Comparison of ENCODE assay signal across 21 cellular contexts in the genomic region with DNA sequence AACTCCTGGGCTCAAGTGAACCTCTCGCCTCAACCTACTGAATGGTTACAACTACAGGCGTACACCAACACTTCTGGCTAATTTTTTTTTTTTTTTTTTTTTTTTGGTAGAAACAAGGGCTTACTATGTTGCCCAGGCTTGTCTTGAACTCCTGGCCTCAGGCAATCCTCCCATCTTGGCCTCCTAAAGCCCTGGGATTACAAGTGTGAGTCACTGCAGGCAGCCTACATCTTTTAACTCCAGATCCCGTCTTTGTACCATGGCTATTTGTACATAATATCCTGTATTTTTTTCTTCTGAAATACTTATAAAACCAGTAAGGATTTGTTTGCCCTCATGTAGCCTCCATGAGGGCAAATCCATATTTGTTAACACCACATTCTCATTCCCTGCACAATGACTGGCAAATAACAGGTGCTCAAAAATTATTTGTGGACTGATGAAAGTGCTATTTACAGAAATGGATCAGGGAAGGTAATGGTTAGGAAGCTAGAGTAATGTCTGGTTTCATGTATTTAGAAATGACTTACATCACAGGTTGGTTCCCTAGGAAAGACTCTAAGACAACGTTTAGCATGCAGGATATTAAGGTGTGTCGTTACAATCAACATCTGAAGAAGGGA.
"Had no signal": no experiment of that assay in that cellular context is flagged by ENCODE, and none has a peak within 500 bp of the region (broad histone marks: within the 10 kb centered on the region; RNA-seq: fewer than 3 reads in every experiment).

No MANE protein-coding gene starts in this region.

- DNase-seq: activated CD4-positive, alpha-beta T cell treated with anti-CD3 and anti-CD28 coated beads for 48 hours; activated CD4-positive, alpha-beta T cell treated with anti-CD3 and anti-CD28 coated beads, Interleukin-2, amount 50 U/mL, for 4 hours; activated CD4-positive, CD25-positive, alpha-beta regulatory T cell treated with anti-CD3 and anti-CD28 coated beads, Interleukin-2, amount 50 U/mL, for 72 hours; activated CD8-positive, alpha-beta memory T cell treated with anti-CD3 and anti-CD28 coated beads, Interleukin-2, amount 10 ng/mL, durations not matched to agents 7 days and 5 days; activated effector memory CD4-positive, alpha-beta T cell treated with Interleukin-2 at 50 U/mL for 16 hours; activated naive CD4-positive, alpha-beta T cell treated with Interleukin-2 at 50 U/mL for 16 hours; activated naive CD8-positive, alpha-beta T cell treated with anti-CD3 and anti-CD28 coated beads, Interleukin-2, amount 50 U/mL, for 24 hours; activated T-cell treated with anti-CD3 and anti-CD28 coated beads, Interleukin-2, amount 50 U/mL, for 24 hours; amniotic stem cell; Karpas-422; NCI-H146; NCI-H187 treated with DMSO at 0.1 percent for 48 hours; NCI-H2171; NCI-H2227 treated with DMSO at 0.1 percent for 48 hours; NCI-H446 treated with DMSO at 0.1 percent for 48 hours; NCI-H524 treated with DMSO at 0.1 percent for 48 hours; PC-3; SHP77 treated with DMSO at 0.1 percent for 48 hours; T-helper 17 cell; T-helper 9 cell had no signal

- H3K4me3 ChIP-seq: K562 had no signal
